1 cellular context compared by ENCODE assay signal in the genomic region with DNA sequence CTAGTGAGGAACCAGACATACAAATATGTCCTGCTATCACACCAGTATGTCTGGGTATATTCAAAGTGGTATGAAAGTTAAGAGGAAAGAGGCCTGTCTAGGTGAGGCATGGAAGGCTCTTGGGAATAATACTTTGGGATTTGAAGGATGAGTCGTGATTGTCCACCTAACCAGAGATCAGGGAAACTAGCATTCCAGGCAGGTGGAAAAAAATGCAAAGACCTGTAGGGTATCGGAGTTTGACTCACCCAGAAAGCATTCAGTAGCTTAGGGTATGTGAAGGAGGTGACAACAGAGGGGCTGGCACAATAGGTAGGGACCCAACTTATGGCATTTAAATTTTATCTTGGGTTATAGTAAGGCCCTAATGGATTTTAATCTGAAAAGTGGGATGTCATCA.
TF ChIP-seq lines count a peak whose summit lies in the region.

No MANE protein-coding gene starts in this region.

TF ChIP-seq in SK-N-SH, 30 proteins besides CTCF, POLR2A, EP300 and RAD21 (continued from another document):
- TF ChIP-seq, protein P1, sequence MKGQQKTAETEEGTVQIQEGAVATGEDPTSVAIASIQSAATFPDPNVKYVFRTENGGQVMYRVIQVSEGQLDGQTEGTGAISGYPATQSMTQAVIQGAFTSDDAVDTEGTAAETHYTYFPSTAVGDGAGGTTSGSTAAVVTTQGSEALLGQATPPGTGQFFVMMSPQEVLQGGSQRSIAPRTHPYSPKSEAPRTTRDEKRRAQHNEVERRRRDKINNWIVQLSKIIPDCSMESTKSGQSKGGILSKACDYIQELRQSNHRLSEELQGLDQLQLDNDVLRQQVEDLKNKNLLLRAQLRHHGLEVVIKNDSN (IDR thresholded peaks at IDR 0.05; ENCODE audit: borderline replicate concordance, low read depth), result no peak
- no peak for TF ChIP-seq TAF1 (IDR thresholded peaks at IDR 0.05; ENCODE audit: borderline replicate concordance, low read depth, low read length)
- no peak for TF ChIP-seq USF2 (IDR thresholded peaks at IDR 0.05; ENCODE audit: borderline replicate concordance, low read depth, low read length)
- no peak for TF ChIP-seq FOXM1 (IDR thresholded peaks at IDR 0.05; ENCODE audit: low read depth)
- TF ChIP-seq REST (IDR thresholded peaks at IDR 0.05; ENCODE audit: low read depth, low read length), result no peak
- TF ChIP-seq JUND (IDR thresholded peaks at IDR 0.05), result no peak
- no peak for TF ChIP-seq ZBTB33 (IDR thresholded peaks at IDR 0.05; ENCODE audit: borderline replicate concordance, low read depth)
- no peak for TF ChIP-seq GATA2 (CRISPR knock-in tag; IDR thresholded peaks at IDR 0.05)
- TF ChIP-seq RXRA (IDR thresholded peaks at IDR 0.05; ENCODE audit: borderline replicate concordance, low read depth), result no peak
- no peak for TF ChIP-seq SIN3A (IDR thresholded peaks at IDR 0.05; ENCODE audit: borderline replicate concordance, low read depth, low read length)
- TF ChIP-seq RCOR1 (IDR thresholded peaks at IDR 0.05; ENCODE audit: low read length), result no peak
- TF ChIP-seq RFX5 (IDR thresholded peaks at IDR 0.05; ENCODE audit: low read length), result no peak
- no peak for TF ChIP-seq FOSL2 (IDR thresholded peaks at IDR 0.05; ENCODE audit: borderline replicate concordance, low read depth)
- TF ChIP-seq TEAD4 (IDR thresholded peaks at IDR 0.05; ENCODE audit: borderline replicate concordance, insufficient read depth), result no peak
- TF ChIP-seq TCF12 (IDR thresholded peaks at IDR 0.05), result no peak
- TF ChIP-seq YY1 (IDR thresholded peaks at IDR 0.05; ENCODE audit: low read depth), result no peak
- no peak for TF ChIP-seq ELF1 (IDR thresholded peaks at IDR 0.05)
